In the genomic region with DNA sequence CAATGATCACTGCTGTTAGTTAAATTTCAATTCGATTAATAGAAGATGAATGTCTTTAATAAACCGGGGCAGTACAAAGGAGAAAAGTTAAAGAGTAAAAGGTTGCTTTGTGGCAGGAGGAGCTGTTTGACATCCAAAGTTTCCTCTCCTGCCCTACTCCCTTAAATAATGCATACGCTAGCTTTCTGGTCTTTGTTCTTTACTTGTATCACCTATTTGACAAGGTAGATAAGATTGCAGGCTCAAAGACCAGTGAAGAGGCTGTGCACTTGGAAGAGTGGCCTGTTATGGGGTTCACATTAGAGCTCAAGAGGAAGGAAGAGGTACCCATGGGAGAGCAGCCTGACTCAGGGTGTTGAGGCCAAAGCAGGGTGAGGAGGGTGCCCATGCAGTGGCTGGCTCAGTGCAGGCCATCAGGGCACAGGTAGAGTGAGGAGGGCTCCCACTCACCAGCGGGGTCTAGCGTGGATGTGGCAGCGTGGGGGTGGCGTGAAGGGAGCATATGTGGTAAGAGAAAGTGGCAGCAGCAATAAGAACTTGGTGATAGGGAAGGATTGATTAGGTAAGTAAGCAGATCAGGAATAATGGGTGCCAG, we compare ENCODE assay signal across 1 cellular context.
TF ChIP-seq lines count a peak whose summit lies in the region.

No MANE protein-coding gene starts in this region.

TF ChIP-seq in HepG2, 621 proteins besides CTCF, POLR2A, EP300 and RAD21:
- TF ChIP-seq ZBTB3 (CRISPR knock-in tag; IDR thresholded peaks at IDR 0.05; ENCODE audit: borderline replicate concordance, low read depth), result no peak
- TF ChIP-seq SALL1 (CRISPR knock-in tag; IDR thresholded peaks at IDR 0.05), result 0 out of 2 replicates have a peak, but pooled peaks have one; percentile 16
- no peak for TF ChIP-seq SNAPC2 (CRISPR knock-in tag; IDR thresholded peaks at IDR 0.05)
- no peak for TF ChIP-seq RORA (CRISPR knock-in tag; IDR thresholded peaks at IDR 0.05)
- TF ChIP-seq, protein P1, sequence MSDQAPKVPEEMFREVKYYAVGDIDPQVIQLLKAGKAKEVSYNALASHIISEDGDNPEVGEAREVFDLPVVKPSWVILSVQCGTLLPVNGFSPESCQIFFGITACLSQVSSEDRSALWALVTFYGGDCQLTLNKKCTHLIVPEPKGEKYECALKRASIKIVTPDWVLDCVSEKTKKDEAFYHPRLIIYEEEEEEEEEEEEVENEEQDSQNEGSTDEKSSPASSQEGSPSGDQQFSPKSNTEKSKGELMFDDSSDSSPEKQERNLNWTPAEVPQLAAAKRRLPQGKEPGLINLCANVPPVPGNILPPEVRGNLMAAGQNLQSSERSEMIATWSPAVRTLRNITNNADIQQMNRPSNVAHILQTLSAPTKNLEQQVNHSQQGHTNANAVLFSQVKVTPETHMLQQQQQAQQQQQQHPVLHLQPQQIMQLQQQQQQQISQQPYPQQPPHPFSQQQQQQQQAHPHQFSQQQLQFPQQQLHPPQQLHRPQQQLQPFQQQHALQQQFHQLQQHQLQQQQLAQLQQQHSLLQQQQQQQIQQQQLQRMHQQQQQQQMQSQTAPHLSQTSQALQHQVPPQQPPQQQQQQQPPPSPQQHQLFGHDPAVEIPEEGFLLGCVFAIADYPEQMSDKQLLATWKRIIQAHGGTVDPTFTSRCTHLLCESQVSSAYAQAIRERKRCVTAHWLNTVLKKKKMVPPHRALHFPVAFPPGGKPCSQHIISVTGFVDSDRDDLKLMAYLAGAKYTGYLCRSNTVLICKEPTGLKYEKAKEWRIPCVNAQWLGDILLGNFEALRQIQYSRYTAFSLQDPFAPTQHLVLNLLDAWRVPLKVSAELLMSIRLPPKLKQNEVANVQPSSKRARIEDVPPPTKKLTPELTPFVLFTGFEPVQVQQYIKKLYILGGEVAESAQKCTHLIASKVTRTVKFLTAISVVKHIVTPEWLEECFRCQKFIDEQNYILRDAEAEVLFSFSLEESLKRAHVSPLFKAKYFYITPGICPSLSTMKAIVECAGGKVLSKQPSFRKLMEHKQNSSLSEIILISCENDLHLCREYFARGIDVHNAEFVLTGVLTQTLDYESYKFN (CRISPR knock-in tag; conservative IDR thresholded peaks at IDR 0.05), result peak; percentile 26; the same call in 1 of the 2 replicates
- TF ChIP-seq, protein P2, sequence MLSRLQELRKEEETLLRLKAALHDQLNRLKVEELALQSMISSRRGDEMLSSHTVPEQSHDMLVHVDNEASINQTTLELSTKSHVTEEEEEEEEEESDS (CRISPR knock-in tag; IDR thresholded peaks at IDR 0.05; ENCODE audit: borderline replicate concordance), result no peak
- no peak for TF ChIP-seq SETDB1 (CRISPR knock-in tag; IDR thresholded peaks at IDR 0.05; ENCODE audit: borderline replicate concordance)
- no peak for TF ChIP-seq LCORL (IDR thresholded peaks at IDR 0.05)
- no peak for TF ChIP-seq LCORL (CRISPR knock-in tag; IDR thresholded peaks at IDR 0.05)
- 0 out of 2 replicates have a peak, but pooled peaks have one; percentile 28 for TF ChIP-seq JUNB (CRISPR knock-in tag; IDR thresholded peaks at IDR 0.05; ENCODE audit: borderline replicate concordance)
- no peak for TF ChIP-seq ZNF670 (CRISPR knock-in tag; IDR thresholded peaks at IDR 0.05; ENCODE audit: borderline replicate concordance)
- TF ChIP-seq ZNF317 (CRISPR knock-in tag; IDR thresholded peaks at IDR 0.05), result no peak
- TF ChIP-seq TSC22D2 (CRISPR knock-in tag; IDR thresholded peaks at IDR 0.05; ENCODE audit: borderline replicate concordance), result no peak
- 0 out of 2 replicates have a peak, but pooled peaks have one; percentile 33 for TF ChIP-seq ZNF780A (CRISPR knock-in tag; IDR thresholded peaks at IDR 0.05)
- TF ChIP-seq, protein P3, sequence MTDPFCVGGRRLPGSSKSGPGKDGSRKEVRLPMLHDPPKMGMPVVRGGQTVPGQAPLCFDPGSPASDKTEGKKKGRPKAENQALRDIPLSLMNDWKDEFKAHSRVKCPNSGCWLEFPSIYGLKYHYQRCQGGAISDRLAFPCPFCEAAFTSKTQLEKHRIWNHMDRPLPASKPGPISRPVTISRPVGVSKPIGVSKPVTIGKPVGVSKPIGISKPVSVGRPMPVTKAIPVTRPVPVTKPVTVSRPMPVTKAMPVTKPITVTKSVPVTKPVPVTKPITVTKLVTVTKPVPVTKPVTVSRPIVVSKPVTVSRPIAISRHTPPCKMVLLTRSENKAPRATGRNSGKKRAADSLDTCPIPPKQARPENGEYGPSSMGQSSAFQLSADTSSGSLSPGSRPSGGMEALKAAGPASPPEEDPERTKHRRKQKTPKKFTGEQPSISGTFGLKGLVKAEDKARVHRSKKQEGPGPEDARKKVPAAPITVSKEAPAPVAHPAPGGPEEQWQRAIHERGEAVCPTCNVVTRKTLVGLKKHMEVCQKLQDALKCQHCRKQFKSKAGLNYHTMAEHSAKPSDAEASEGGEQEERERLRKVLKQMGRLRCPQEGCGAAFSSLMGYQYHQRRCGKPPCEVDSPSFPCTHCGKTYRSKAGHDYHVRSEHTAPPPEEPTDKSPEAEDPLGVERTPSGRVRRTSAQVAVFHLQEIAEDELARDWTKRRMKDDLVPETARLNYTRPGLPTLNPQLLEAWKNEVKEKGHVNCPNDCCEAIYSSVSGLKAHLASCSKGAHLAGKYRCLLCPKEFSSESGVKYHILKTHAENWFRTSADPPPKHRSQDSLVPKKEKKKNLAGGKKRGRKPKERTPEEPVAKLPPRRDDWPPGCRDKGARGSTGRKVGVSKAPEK (CRISPR knock-in tag; IDR thresholded peaks at IDR 0.05; ENCODE audit: borderline replicate concordance), result no peak
- TF ChIP-seq ZNF607 (CRISPR knock-in tag; IDR thresholded peaks at IDR 0.05; ENCODE audit: borderline replicate concordance), result no peak
- TF ChIP-seq NFE2L2 (IDR thresholded peaks at IDR 0.05; ENCODE audit: low read length), result no peak
- no peak for TF ChIP-seq FOXA3 (CRISPR knock-in tag; IDR thresholded peaks at IDR 0.05)
- no peak for TF ChIP-seq PHF21A (CRISPR knock-in tag; IDR thresholded peaks at IDR 0.05)
- TF ChIP-seq ZMYM4 (CRISPR knock-in tag; IDR thresholded peaks at IDR 0.05), result peak; percentile 24; the same call in 1 of the 2 replicates
- TF ChIP-seq ZNF329 (CRISPR knock-in tag; IDR thresholded peaks at IDR 0.05; ENCODE audit: low read depth), result no peak
- TF ChIP-seq ISL2 (CRISPR knock-in tag; IDR thresholded peaks at IDR 0.05), result no peak
- no peak for TF ChIP-seq SAFB2 (CRISPR knock-in tag; IDR thresholded peaks at IDR 0.05; ENCODE audit: borderline replicate concordance, low read depth)
- TF ChIP-seq, protein P4, sequence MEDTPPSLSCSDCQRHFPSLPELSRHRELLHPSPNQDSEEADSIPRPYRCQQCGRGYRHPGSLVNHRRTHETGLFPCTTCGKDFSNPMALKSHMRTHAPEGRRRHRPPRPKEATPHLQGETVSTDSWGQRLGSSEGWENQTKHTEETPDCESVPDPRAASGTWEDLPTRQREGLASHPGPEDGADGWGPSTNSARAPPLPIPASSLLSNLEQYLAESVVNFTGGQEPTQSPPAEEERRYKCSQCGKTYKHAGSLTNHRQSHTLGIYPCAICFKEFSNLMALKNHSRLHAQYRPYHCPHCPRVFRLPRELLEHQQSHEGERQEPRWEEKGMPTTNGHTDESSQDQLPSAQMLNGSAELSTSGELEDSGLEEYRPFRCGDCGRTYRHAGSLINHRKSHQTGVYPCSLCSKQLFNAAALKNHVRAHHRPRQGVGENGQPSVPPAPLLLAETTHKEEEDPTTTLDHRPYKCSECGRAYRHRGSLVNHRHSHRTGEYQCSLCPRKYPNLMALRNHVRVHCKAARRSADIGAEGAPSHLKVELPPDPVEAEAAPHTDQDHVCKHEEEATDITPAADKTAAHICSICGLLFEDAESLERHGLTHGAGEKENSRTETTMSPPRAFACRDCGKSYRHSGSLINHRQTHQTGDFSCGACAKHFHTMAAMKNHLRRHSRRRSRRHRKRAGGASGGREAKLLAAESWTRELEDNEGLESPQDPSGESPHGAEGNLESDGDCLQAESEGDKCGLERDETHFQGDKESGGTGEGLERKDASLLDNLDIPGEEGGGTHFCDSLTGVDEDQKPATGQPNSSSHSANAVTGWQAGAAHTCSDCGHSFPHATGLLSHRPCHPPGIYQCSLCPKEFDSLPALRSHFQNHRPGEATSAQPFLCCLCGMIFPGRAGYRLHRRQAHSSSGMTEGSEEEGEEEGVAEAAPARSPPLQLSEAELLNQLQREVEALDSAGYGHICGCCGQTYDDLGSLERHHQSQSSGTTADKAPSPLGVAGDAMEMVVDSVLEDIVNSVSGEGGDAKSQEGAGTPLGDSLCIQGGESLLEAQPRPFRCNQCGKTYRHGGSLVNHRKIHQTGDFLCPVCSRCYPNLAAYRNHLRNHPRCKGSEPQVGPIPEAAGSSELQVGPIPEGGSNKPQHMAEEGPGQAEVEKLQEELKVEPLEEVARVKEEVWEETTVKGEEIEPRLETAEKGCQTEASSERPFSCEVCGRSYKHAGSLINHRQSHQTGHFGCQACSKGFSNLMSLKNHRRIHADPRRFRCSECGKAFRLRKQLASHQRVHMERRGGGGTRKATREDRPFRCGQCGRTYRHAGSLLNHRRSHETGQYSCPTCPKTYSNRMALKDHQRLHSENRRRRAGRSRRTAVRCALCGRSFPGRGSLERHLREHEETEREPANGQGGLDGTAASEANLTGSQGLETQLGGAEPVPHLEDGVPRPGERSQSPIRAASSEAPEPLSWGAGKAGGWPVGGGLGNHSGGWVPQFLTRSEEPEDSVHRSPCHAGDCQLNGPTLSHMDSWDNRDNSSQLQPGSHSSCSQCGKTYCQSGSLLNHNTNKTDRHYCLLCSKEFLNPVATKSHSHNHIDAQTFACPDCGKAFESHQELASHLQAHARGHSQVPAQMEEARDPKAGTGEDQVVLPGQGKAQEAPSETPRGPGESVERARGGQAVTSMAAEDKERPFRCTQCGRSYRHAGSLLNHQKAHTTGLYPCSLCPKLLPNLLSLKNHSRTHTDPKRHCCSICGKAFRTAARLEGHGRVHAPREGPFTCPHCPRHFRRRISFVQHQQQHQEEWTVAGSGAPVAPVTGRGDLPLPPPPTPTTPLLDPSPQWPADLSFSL (CRISPR knock-in tag; IDR thresholded peaks at IDR 0.05), result no peak
- TF ChIP-seq BRD4 (CRISPR knock-in tag; IDR thresholded peaks at IDR 0.05), result no peak
- TF ChIP-seq, protein P5, sequence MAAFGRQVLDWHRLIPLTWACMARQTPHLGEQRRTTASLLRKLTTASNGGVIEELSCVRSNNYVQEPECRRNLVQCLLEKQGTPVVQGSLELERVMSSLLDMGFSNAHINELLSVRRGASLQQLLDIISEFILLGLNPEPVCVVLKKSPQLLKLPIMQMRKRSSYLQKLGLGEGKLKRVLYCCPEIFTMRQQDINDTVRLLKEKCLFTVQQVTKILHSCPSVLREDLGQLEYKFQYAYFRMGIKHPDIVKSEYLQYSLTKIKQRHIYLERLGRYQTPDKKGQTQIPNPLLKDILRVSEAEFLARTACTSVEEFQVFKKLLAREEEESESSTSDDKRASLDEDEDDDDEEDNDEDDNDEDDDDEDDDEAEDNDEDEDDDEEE (CRISPR knock-in tag; IDR thresholded peaks at IDR 0.05), result no peak
- TF ChIP-seq CAMTA2 (CRISPR knock-in tag; IDR thresholded peaks at IDR 0.05; ENCODE audit: borderline replicate concordance), result no peak
- TF ChIP-seq ZKSCAN8 (CRISPR knock-in tag; IDR thresholded peaks at IDR 0.05; ENCODE audit: borderline replicate concordance), result no peak
- TF ChIP-seq POLR2G (IDR thresholded peaks at IDR 0.05; ENCODE audit: low read depth, low read length), result no peak
- no peak for TF ChIP-seq ZNF563 (CRISPR knock-in tag; IDR thresholded peaks at IDR 0.05)
- no peak for TF ChIP-seq TBX3 (IDR thresholded peaks at IDR 0.05; ENCODE audit: borderline replicate concordance)
- TF ChIP-seq SOX6 (IDR thresholded peaks at IDR 0.05), result no peak
- peak; percentile 11; the same call in 1 of the 2 replicates for TF ChIP-seq SOX6 (CRISPR knock-in tag; IDR thresholded peaks at IDR 0.05)
- TF ChIP-seq PHF5A (CRISPR knock-in tag; IDR thresholded peaks at IDR 0.05; ENCODE audit: low read depth, unreplicated experiment), result no peak
- no peak for TF ChIP-seq MAF1 (CRISPR knock-in tag; IDR thresholded peaks at IDR 0.05; ENCODE audit: borderline replicate concordance)
- TF ChIP-seq RNF2 (conservative IDR thresholded peaks at IDR 0.05; ENCODE audit: low read depth), result no peak
- no peak for TF ChIP-seq FOSL1 (CRISPR knock-in tag; IDR thresholded peaks at IDR 0.05; ENCODE audit: borderline replicate concordance)
- no peak for TF ChIP-seq ZNF550 (CRISPR knock-in tag; IDR thresholded peaks at IDR 0.05; ENCODE audit: borderline replicate concordance)
- TF ChIP-seq, protein P6, sequence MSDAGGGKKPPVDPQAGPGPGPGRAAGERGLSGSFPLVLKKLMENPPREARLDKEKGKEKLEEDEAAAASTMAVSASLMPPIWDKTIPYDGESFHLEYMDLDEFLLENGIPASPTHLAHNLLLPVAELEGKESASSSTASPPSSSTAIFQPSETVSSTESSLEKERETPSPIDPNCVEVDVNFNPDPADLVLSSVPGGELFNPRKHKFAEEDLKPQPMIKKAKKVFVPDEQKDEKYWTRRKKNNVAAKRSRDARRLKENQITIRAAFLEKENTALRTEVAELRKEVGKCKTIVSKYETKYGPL (CRISPR knock-in tag; IDR thresholded peaks at IDR 0.05), result no peak
- no peak for TF ChIP-seq ZNF431 (CRISPR knock-in tag; IDR thresholded peaks at IDR 0.05; ENCODE audit: borderline replicate concordance, low read depth)
